In the genomic region with DNA sequence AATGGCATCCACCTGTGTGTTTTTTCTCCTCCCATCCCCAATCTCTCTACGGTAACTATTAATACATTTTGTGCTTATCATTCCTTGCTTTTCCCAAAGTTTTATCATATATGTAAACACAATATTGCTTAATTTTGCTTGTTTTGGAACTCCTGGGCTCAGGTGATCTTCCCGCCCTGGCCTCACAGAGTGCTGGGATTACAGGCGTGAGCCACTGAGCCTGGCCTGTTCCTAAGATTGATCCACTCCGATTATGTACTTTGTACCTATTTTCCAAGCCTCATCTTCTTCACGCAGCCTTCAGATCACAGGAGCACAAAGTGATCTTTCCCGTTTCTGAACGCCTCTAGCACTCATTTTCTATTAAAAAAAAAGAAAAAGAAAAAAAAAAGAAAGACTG, we compare ENCODE assay signal across 16 cellular contexts.
"Had no signal": no experiment of that assay in that cellular context is flagged by ENCODE, and none has a peak within 500 bp of the region (broad histone marks: within the 10 kb centered on the region; RNA-seq: fewer than 3 reads in every experiment).

No MANE protein-coding gene starts in this region.

- H3K4me3 Mint-ChIP-seq: type B pancreatic cell had no signal

- H3K9me3 Mint-ChIP-seq: naive B cell, type B pancreatic cell had no signal

- ATAC-seq: esophagus mucosa, left lung had no signal

- H3K36me3 Mint-ChIP-seq: naive B cell, type B pancreatic cell had no signal

- DNase-seq: effector memory CD4-positive, alpha-beta T cell; islet precursor cell; left lung; mesenchymal stem cell; naive B cell; nucleus accumbens; ovary; small intestine; stimulated activated CD4-positive, alpha-beta T cell treated with anti-CD3 and anti-CD28 coated beads, Interleukin-12 subunit alpha, Interleukin-12 subunit beta, amount 100 ng/mL, for 4 hours; stimulated activated CD4-positive, alpha-beta T cell treated with anti-CD3 and anti-CD28 coated beads, Interleukin-2, amount 100 ng/mL, for 48 hours; stimulated activated naive CD4-positive, alpha-beta T cell treated with Interleukin-2 at 50 U/mL for 16 hours; thyroid gland had no signal

- H3K27ac ChIP-seq: ovary had no signal

- H3K36me3 ChIP-seq: left lung, ovary, right atrium auricular region, thyroid gland had no signal

- H3K4me3 ChIP-seq: lung, ovary, thyroid gland had no signal

- H3K27me3 ChIP-seq: left lung, ovary, right atrium auricular region, thyroid gland had no signal

- H3K9me3 ChIP-seq: left lung, ovary, right atrium auricular region, thyroid gland had no signal
